ENCODE assay signal across 1 cellular context in the genomic region with DNA sequence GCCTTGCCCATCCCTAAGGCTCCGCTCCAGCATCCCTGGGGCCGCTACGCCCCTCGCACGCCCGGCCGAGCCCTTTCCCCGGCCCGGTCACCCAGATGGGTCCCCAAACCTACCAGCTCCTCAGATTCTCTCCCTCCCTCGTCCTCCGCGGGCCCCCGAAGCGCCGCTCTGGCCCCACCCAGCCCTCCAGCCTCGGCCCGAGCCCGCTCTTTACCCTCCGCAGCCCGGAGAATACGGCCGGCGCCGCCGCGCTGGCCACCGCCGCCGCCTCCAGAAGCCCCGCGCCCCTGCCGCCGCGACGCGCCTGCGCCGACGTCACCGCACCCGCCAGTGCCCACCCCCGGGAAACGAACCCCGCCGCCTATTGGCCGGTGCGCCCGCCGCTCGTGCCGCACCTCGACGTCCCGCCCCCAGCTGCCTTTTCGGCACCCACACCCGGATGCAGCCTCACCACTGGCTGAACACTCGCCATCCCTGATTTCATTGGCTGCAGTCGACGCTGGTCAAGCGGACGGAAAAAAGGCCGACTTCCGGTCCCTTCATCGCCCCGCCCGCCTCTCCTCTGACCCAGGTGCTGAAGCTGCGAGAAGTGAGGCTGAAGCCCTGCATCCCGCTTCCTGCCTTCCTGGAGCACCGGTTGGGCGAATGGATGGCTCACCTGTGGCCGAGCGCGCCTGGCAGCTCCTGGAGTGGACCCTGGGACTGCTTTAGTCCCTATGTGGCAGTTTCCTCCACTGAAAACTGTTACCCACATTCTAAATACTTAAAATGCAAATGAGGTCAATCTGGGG.
TF ChIP-seq lines count a peak whose summit lies in the region.

A gene (minus strand): TSS at position 292 of the 791 bp plus-strand sequence. CDS start 1,364 bp downstream, outside the sequence.

TF ChIP-seq in K562, 482 proteins besides CTCF, POLR2A, EP300 and RAD21 (continued from another document and continues in another):
- TF ChIP-seq RCOR1 (IDR thresholded peaks at IDR 0.05; ENCODE audit: borderline replicate concordance in 1 of 2, low read depth in 2 of 2, low read length in 2 of 2) (peak in 1 of 2 experiments; percentile 68; a peak in 1 of 4 replicates), SUPT5H (IDR thresholded peaks at IDR 0.05) (peak; percentile 54; the same call in 1 of the 2 replicates), ZNF121 (CRISPR knock-in tag; conservative IDR thresholded peaks at IDR 0.05) (no peak), SMAD2 (IDR thresholded peaks at IDR 0.05; ENCODE audit: low read depth, low read length) (no peak), DPF2 (IDR thresholded peaks at IDR 0.05) (no peak), SRSF3 (IDR thresholded peaks at IDR 0.05; ENCODE audit: insufficient read depth, low read length) (no peak), ZNF699 (CRISPR knock-in tag; IDR thresholded peaks at IDR 0.05; ENCODE audit: insufficient replicate concordance) (no peak), RBBP5 (IDR thresholded peaks at IDR 0.05; ENCODE audit: borderline replicate concordance, insufficient read depth, low read length, poor library complexity, severe bottlenecking) (peak; percentile 55), ASH1L (IDR thresholded peaks at IDR 0.05; ENCODE audit: borderline replicate concordance, low read depth, partially characterized antibody) (peak; percentile 91), HDAC3 (IDR thresholded peaks at IDR 0.05; ENCODE audit: borderline replicate concordance, partially characterized antibody) (no peak), ELF4 (CRISPR knock-in tag; IDR thresholded peaks at IDR 0.05) (0 out of 2 replicates have a peak, but pooled peaks have one; percentile 14), HOXB6 (CRISPR knock-in tag; IDR thresholded peaks at IDR 0.05; ENCODE audit: borderline replicate concordance) (no peak), EHMT2 (IDR thresholded peaks at IDR 0.05) (peak; percentile 79; the same call in 1 of the 2 replicates), NONO (IDR thresholded peaks at IDR 0.05; ENCODE audit: low read depth in 2 of 2, low read length in 1 of 2) (0 out of 4 replicates have a peak, but pooled peaks of 1 of the 2 experiments have one; percentile 33), BACH1 (tag; IDR thresholded peaks at IDR 0.05) (no peak), SP1 (CRISPR knock-in tag; IDR thresholded peaks at IDR 0.05) (peak; percentile 70; the same call in 1 of the 2 replicates), TEAD4 (IDR thresholded peaks at IDR 0.05; ENCODE audit: low read length) (no peak), TEAD4 (CRISPR knock-in tag; IDR thresholded peaks at IDR 0.05; ENCODE audit: borderline replicate concordance) (no peak), CCNT2 (IDR thresholded peaks at IDR 0.05; ENCODE audit: borderline replicate concordance, extremely low read depth, insufficient read length, low read depth, low read length) (peak; percentile 77), FOXJ2 (tag; IDR thresholded peaks at IDR 0.05) (no peak), LEF1 (IDR thresholded peaks at IDR 0.05) (no peak), ZNF133 (CRISPR knock-in tag; IDR thresholded peaks at IDR 0.05) (no peak), POLR2AphosphoS2 (IDR thresholded peaks at IDR 0.05; ENCODE audit: low read length) (peak; percentile 80), ZC3H4 (CRISPR knock-in tag; IDR thresholded peaks at IDR 0.05; ENCODE audit: borderline replicate concordance) (no peak), ATF1 (CRISPR knock-in tag; IDR thresholded peaks at IDR 0.05) (peak; percentile 31), ATF1 (tag; IDR thresholded peaks at IDR 0.05) (peak; percentile 93), KHSRP (IDR thresholded peaks at IDR 0.05) (no peak), TEAD1 (CRISPR knock-in tag; IDR thresholded peaks at IDR 0.05) (0 out of 4 replicates have a peak, but pooled peaks of 1 of the 2 experiments have one; percentile 26), ZNF324 (CRISPR knock-in tag; IDR thresholded peaks at IDR 0.05) (no peak), XRCC5 (IDR thresholded peaks at IDR 0.05; ENCODE audit: low read depth, low read length) (no peak), PHF8 (IDR thresholded peaks at IDR 0.05; ENCODE audit: borderline replicate concordance, low read length) (peak; percentile 84; the same call in 1 of the 2 replicates), ETV6 (IDR thresholded peaks at IDR 0.05; ENCODE audit: borderline replicate concordance in 1 of 2, low read depth in 2 of 2, low read length in 1 of 2) (no peak), ETV6 (CRISPR knock-in tag; IDR thresholded peaks at IDR 0.05; ENCODE audit: borderline replicate concordance) (0 out of 2 replicates have a peak, but pooled peaks have one; percentile 30), RBM14 (IDR thresholded peaks at IDR 0.05; ENCODE audit: borderline replicate concordance, insufficient read depth, low read depth, low read length) (no peak), YBX1 (IDR thresholded peaks at IDR 0.05) (no peak), CBX2 (IDR thresholded peaks at IDR 0.05; ENCODE audit: insufficient read depth, low read length, poor library complexity, severe bottlenecking) (no peak), FOS (IDR thresholded peaks at IDR 0.05; ENCODE audit: extremely low read depth, insufficient read length) (peak; percentile 94), PHF20 (IDR thresholded peaks at IDR 0.05; ENCODE audit: partially characterized antibody) (peak; percentile 15), MEIS2 (IDR thresholded peaks at IDR 0.05; ENCODE audit: partially characterized antibody) (peak; percentile 55), EWSR1 (IDR thresholded peaks at IDR 0.05; ENCODE audit: borderline replicate concordance, low read depth, partially characterized antibody) (no peak), MYC (IDR thresholded peaks at IDR 0.05; ENCODE audit: low read depth, low read length) (peak; percentile 21; the same call in 1 of the 2 replicates), MYC (CRISPR knock-in tag; IDR thresholded peaks at IDR 0.05; ENCODE audit: borderline replicate concordance, low read depth) (no peak), HCFC1 (IDR thresholded peaks at IDR 0.05; ENCODE audit: low read depth, low read length) (peak; percentile 61), ZBTB17 (CRISPR knock-in tag; IDR thresholded peaks at IDR 0.05) (no peak), CEBPG (CRISPR knock-in tag; IDR thresholded peaks at IDR 0.05) (no peak), CEBPG (tag; conservative IDR thresholded peaks at IDR 0.05 in 1 of 2, IDR thresholded peaks at IDR 0.05 in 1 of 2) (no peak)
- TF ChIP-seq, protein P1, sequence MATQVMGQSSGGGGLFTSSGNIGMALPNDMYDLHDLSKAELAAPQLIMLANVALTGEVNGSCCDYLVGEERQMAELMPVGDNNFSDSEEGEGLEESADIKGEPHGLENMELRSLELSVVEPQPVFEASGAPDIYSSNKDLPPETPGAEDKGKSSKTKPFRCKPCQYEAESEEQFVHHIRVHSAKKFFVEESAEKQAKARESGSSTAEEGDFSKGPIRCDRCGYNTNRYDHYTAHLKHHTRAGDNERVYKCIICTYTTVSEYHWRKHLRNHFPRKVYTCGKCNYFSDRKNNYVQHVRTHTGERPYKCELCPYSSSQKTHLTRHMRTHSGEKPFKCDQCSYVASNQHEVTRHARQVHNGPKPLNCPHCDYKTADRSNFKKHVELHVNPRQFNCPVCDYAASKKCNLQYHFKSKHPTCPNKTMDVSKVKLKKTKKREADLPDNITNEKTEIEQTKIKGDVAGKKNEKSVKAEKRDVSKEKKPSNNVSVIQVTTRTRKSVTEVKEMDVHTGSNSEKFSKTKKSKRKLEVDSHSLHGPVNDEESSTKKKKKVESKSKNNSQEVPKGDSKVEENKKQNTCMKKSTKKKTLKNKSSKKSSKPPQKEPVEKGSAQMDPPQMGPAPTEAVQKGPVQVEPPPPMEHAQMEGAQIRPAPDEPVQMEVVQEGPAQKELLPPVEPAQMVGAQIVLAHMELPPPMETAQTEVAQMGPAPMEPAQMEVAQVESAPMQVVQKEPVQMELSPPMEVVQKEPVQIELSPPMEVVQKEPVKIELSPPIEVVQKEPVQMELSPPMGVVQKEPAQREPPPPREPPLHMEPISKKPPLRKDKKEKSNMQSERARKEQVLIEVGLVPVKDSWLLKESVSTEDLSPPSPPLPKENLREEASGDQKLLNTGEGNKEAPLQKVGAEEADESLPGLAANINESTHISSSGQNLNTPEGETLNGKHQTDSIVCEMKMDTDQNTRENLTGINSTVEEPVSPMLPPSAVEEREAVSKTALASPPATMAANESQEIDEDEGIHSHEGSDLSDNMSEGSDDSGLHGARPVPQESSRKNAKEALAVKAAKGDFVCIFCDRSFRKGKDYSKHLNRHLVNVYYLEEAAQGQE (CRISPR knock-in tag; IDR thresholded peaks at IDR 0.05; ENCODE audit: low read depth), result peak; percentile 97
- TF ChIP-seq, protein P2, sequence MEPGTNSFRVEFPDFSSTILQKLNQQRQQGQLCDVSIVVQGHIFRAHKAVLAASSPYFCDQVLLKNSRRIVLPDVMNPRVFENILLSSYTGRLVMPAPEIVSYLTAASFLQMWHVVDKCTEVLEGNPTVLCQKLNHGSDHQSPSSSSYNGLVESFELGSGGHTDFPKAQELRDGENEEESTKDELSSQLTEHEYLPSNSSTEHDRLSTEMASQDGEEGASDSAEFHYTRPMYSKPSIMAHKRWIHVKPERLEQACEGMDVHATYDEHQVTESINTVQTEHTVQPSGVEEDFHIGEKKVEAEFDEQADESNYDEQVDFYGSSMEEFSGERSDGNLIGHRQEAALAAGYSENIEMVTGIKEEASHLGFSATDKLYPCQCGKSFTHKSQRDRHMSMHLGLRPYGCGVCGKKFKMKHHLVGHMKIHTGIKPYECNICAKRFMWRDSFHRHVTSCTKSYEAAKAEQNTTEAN (CRISPR knock-in tag; IDR thresholded peaks at IDR 0.05), result no peak
- TF ChIP-seq, protein P3, sequence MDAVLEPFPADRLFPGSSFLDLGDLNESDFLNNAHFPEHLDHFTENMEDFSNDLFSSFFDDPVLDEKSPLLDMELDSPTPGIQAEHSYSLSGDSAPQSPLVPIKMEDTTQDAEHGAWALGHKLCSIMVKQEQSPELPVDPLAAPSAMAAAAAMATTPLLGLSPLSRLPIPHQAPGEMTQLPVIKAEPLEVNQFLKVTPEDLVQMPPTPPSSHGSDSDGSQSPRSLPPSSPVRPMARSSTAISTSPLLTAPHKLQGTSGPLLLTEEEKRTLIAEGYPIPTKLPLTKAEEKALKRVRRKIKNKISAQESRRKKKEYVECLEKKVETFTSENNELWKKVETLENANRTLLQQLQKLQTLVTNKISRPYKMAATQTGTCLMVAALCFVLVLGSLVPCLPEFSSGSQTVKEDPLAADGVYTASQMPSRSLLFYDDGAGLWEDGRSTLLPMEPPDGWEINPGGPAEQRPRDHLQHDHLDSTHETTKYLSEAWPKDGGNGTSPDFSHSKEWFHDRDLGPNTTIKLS (IDR thresholded peaks at IDR 0.05; ENCODE audit: borderline replicate concordance, low read depth), result peak; percentile 35; the same call in 1 of the 2 replicates
- TF ChIP-seq, protein P4, sequence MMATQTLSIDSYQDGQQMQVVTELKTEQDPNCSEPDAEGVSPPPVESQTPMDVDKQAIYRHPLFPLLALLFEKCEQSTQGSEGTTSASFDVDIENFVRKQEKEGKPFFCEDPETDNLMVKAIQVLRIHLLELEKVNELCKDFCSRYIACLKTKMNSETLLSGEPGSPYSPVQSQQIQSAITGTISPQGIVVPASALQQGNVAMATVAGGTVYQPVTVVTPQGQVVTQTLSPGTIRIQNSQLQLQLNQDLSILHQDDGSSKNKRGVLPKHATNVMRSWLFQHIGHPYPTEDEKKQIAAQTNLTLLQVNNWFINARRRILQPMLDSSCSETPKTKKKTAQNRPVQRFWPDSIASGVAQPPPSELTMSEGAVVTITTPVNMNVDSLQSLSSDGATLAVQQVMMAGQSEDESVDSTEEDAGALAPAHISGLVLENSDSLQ (IDR thresholded peaks at IDR 0.05), result peak; percentile 99
- TF ChIP-seq, protein P5, sequence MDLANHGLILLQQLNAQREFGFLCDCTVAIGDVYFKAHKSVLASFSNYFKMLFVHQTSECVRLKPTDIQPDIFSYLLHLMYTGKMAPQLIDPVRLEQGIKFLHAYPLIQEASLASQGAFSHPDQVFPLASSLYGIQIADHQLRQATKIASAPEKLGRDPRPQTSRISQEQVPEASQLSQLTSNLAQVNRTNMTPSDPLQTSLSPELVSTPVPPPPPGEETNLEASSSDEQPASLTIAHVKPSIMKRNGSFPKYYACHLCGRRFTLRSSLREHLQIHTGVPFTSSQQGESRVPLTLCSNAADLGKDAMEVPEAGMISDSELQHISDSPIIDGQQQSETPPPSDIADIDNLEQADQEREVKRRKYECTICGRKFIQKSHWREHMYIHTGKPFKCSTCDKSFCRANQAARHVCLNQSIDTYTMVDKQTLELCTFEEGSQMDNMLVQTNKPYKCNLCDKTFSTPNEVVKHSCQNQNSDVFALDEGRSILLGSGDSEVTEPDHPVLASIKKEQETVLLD (IDR thresholded peaks at IDR 0.05), result no peak
- TF ChIP-seq, protein P6, sequence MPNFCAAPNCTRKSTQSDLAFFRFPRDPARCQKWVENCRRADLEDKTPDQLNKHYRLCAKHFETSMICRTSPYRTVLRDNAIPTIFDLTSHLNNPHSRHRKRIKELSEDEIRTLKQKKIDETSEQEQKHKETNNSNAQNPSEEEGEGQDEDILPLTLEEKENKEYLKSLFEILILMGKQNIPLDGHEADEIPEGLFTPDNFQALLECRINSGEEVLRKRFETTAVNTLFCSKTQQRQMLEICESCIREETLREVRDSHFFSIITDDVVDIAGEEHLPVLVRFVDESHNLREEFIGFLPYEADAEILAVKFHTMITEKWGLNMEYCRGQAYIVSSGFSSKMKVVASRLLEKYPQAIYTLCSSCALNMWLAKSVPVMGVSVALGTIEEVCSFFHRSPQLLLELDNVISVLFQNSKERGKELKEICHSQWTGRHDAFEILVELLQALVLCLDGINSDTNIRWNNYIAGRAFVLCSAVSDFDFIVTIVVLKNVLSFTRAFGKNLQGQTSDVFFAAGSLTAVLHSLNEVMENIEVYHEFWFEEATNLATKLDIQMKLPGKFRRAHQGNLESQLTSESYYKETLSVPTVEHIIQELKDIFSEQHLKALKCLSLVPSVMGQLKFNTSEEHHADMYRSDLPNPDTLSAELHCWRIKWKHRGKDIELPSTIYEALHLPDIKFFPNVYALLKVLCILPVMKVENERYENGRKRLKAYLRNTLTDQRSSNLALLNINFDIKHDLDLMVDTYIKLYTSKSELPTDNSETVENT (CRISPR knock-in tag; IDR thresholded peaks at IDR 0.05), result 0 out of 2 replicates have a peak, but pooled peaks have one; percentile 35
- TF ChIP-seq, protein P7, sequence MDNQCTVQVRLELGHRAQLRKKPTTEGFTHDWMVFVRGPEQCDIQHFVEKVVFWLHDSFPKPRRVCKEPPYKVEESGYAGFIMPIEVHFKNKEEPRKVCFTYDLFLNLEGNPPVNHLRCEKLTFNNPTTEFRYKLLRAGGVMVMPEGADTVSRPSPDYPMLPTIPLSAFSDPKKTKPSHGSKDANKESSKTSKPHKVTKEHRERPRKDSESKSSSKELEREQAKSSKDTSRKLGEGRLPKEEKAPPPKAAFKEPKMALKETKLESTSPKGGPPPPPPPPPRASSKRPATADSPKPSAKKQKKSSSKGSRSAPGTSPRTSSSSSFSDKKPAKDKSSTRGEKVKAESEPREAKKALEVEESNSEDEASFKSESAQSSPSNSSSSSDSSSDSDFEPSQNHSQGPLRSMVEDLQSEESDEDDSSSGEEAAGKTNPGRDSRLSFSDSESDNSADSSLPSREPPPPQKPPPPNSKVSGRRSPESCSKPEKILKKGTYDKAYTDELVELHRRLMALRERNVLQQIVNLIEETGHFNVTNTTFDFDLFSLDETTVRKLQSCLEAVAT (IDR thresholded peaks at IDR 0.05), result no peak
